In the genomic region with DNA sequence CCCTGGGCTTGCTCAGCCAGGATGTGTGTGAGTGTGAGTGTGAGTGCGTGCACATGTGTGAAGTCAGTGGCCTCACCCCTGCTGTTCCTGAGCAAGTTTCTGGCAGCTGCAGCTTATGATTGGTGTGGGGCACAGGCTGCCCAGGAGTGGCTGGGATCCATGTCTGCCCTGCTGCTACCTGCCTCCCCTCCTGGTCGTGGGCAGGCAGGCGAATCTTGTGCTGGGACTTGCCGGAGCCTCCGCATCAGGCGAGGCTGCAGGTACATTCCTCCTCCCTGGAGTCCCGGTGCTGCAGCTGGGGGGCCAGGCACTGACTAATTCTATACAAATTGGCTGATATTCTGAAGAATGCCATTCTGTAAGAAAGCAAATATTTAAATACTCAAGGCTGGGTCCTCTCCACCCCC, we compare ENCODE assay signal across 22 cellular contexts.
A peak's percentile ranks its signal among the peaks of the same experiment; 100 is the strongest.
DNase-seq lines count a peak whose midpoint lies in the region; ATAC-seq, FAIRE-seq and TF ChIP-seq lines count a peak whose summit lies in the region.
"Had no signal": no experiment of that assay in that cellular context is flagged by ENCODE, and none has a peak within 500 bp of the region (broad histone marks: within the 10 kb centered on the region; RNA-seq: fewer than 3 reads in every experiment).

No MANE protein-coding gene starts in this region.

- TF ChIP-seq RAD21 in A549 (conservative IDR thresholded peaks at IDR 0.05 in 1 of 2, IDR thresholded peaks at IDR 0.05 in 1 of 2) = no peak

- POLR2A ChIA-PET in A549 (lab: Yijun Ruan, JAX) (no interaction called here), Panc1 (lab: Charles Lee) (no interaction called here)

- ATAC-seq in A549 = peak; percentile 49 to 57; a peak in 5 of 6 replicates
- ATAC-seq in GM23338 = peak; percentile 30
- ATAC-seq in Panc1 = peak; percentile 50
- no peak for ATAC-seq in HG02759 (IDR thresholded peaks at IDR 0.05; ENCODE audit: unreplicated experiment)
- ATAC-seq: gastrocnemius medialis had no signal

- H3K27me3 ChIP-seq in GM23338 (ENCODE audit: insufficient read depth) (no peaks in the 10 kb centered on the region), Panc1 (ENCODE audit: control insufficient read depth, insufficient read depth, low read length) (no peaks in the 10 kb centered on the region), keratinocyte (ENCODE audit: control insufficient read depth, extremely low read depth, insufficient read depth, low read length) (peaks cover 14% of the 10 kb centered on the region)
- H3K27me3 ChIP-seq: adrenal gland, cardiac muscle cell, SJSA1, testis had no signal

- H3K36me3 ChIP-seq in GM23338 (ENCODE audit: insufficient read depth) (no peaks in the 10 kb centered on the region), Panc1 (ENCODE audit: control insufficient read depth, insufficient read depth, low read length) (no peaks in the 10 kb centered on the region), keratinocyte (ENCODE audit: control insufficient read depth in 2 of 2, extremely low read depth in 1 of 2, insufficient read depth in 2 of 2, low read length in 2 of 2) (no peaks in the 10 kb centered on the region)
- H3K36me3 ChIP-seq: adrenal gland, cardiac muscle cell, gastrocnemius medialis, SJSA1 had no signal

- H2AFZ ChIP-seq in GM23338 (no peak overlapping the region), keratinocyte (ENCODE audit: control insufficient read depth, low read length) (no peak overlapping the region)

- no peaks in the 10 kb centered on the region for H3K9me2 ChIP-seq in GM23338 (ENCODE audit: insufficient read depth)

- TF ChIP-seq EP300 in A549 (IDR thresholded peaks at IDR 0.05) = no peak

- in situ Hi-C loops in Panc1 (cut with HindIII; ENCODE audit: low pct_unique_long_range_greater_than_20kb, low sequenced_read_pairs) = no loop called here

- no TSS peak for BruUV-seq in Panc1 (replicated peaks; lab: Mats Ljungman, UMichigan)

- dilution Hi-C loops in keratinocyte (cut with MboI; ENCODE audit: extremely low pct_ligation_motif_present, low sequenced_read_pairs) = no loop called here

- H3K4me3 ChIP-seq in A549 (no peak overlapping the region), GM23338 (no peak overlapping the region), Panc1 (ENCODE audit: low read depth in 2 of 2, low read length in 2 of 2) (no peak overlapping the region), keratinocyte (ENCODE audit: control insufficient read depth in 2 of 3, extremely low read depth in 1 of 3, insufficient read depth in 2 of 3, low read depth in 1 of 3, low read length in 3 of 3) (no peak overlapping the region)
- H3K4me3 ChIP-seq: adrenal gland, cardiac muscle cell, gastrocnemius medialis, SJSA1, testis had no signal

- CTCF ChIA-PET in A549 (lab: Yijun Ruan, JAX) (interaction anchor here (2.0 kb wide), 1 partner anchor 47 kb away, joined by 9 read pairs; no protein-coding TSS in a partner anchor), Panc1 (lab: Charles Lee) (no interaction called here)

- TF ChIP-seq POLR2A in A549 (IDR thresholded peaks at IDR 0.05; ENCODE audit: low read length) = no peak

- H3K9me1 ChIP-seq in keratinocyte (ENCODE audit: control insufficient read depth, extremely low read depth, insufficient read depth, low read length) = peaks cover 2% of the 10 kb centered on the region

- intact Hi-C loops in Panc1 (cut with micrococcal nuclease; ENCODE audit: unreplicated experiment) = no loop called here

- no peak overlapping the region for H3K4me3 Mint-ChIP-seq in GM23338
- H3K4me3 Mint-ChIP-seq: nephron progenitor cell had no signal

- H3K4me1 Mint-ChIP-seq in GM23338 = peaks cover 14% of the 10 kb centered on the region
- H3K4me1 Mint-ChIP-seq: nephron progenitor cell had no signal

- FAIRE-seq in A549 (lab: Jason Lieb, UNC) (no peak), keratinocyte (lab: Jason Lieb, UNC) (peak; percentile 53)
- FAIRE-seq: kidney had no signal

- no peaks in the 10 kb centered on the region for H3K36me3 Mint-ChIP-seq in GM23338 (ENCODE audit: low read depth)

- H3K9me3 ChIP-seq in A549 (no peaks in the 10 kb centered on the region), Panc1 (ENCODE audit: control insufficient read depth, insufficient read depth, low read depth, low read length) (no peaks in the 10 kb centered on the region), keratinocyte (ENCODE audit: control insufficient read depth, low read depth, low read length) (no peaks in the 10 kb centered on the region)
- H3K9me3 ChIP-seq: adrenal gland, gastrocnemius medialis, SJSA1, testis had no signal

- TF ChIP-seq CTCF in A549 (IDR thresholded peaks at IDR 0.05) = no peak
- no peak for TF ChIP-seq CTCF in GM23338 (conservative IDR thresholded peaks at IDR 0.05; ENCODE audit: low read depth in 2 of 2)
- no peak for TF ChIP-seq CTCF in Panc1 (IDR thresholded peaks at IDR 0.05)
- TF ChIP-seq CTCF in keratinocyte (optimal IDR thresholded peaks at IDR 0.05 in 1 of 3, IDR thresholded peaks at IDR 0.05 in 1 of 3, conservative IDR thresholded peaks at IDR 0.05 in 1 of 3; ENCODE audit: extremely low read depth in 1 of 3, insufficient read depth in 2 of 3, low read length in 3 of 3) = no peak

- H3K27ac Mint-ChIP-seq in GM23338 = no peak overlapping the region
- H3K27ac Mint-ChIP-seq: nephron progenitor cell had no signal

- H4K20me1 ChIP-seq in GM23338 (replicated peaks; ENCODE audit: insufficient read depth) = no peaks in the 10 kb centered on the region
- no peaks in the 10 kb centered on the region for H4K20me1 ChIP-seq in keratinocyte (ENCODE audit: control insufficient read depth, extremely low read depth, insufficient read depth, low read length)

- no peak overlapping the region for H3K9ac ChIP-seq in keratinocyte (ENCODE audit: control insufficient read depth, extremely low read depth, insufficient read depth, low read length)

- H3F3A ChIP-seq in GM23338 (replicated peaks; ENCODE audit: low read depth) = no peaks in the 10 kb centered on the region

- peak; percentile 34 to 36 for DNase-seq in A549 (ENCODE audit: low read depth in 1 of 2, low spot score in 1 of 2)
- peak; percentile 24 for DNase-seq in GM23338 (ENCODE audit: low spot score)
- no peak for DNase-seq in Panc1 (ENCODE audit: low read depth, low spot score)
- no peak for DNase-seq in keratinocyte (ENCODE audit: low read depth, low spot score)
- DNase-seq in cerebellum (ENCODE audit: low spot score) = no peak
- DNase-seq in pons (ENCODE audit: low spot score) = no peak
- no peak for DNase-seq in activated CD8-positive, alpha-beta memory T cell treated with anti-CD3 and anti-CD28 coated beads, Interleukin-2, amount 50 U/mL, for 48 hours
- DNase-seq: activated gamma-delta T cell treated with Interleukin-2 at 50 U/mL for 16 hours, adrenal gland, DND-41, gastrocnemius medialis, kidney, midbrain, NCI-H1048, NCI-H526 treated with DMSO at 0.1 percent for 48 hours, nephron progenitor cell, OCI-M1, T-helper 2 cell, testis had no signal

- H3K4me1 ChIP-seq in A549 = peaks cover 23% of the 10 kb centered on the region
- H3K4me1 ChIP-seq in GM23338 (ENCODE audit: insufficient read depth) = peaks cover 9% of the 10 kb centered on the region; the same call in 1 of the 2 replicates
- H3K4me1 ChIP-seq in Panc1 (ENCODE audit: control insufficient read depth, insufficient read depth, low read length) = peaks cover 17% of the 10 kb centered on the region
- H3K4me1 ChIP-seq in keratinocyte (ENCODE audit: control insufficient read depth, extremely low read depth, insufficient read depth, low read length) = peaks cover 25% of the 10 kb centered on the region
- H3K4me1 ChIP-seq: gastrocnemius medialis, testis had no signal

- peaks cover 9% of the 10 kb centered on the region for H3K27me3 Mint-ChIP-seq in GM23338 (ENCODE audit: insufficient read depth, low read depth, poor library complexity)

- H3K4me2 ChIP-seq in A549 (peak overlapping the region; percentile 63), GM23338 (no peak overlapping the region), keratinocyte (ENCODE audit: control insufficient read depth, extremely low read depth, insufficient read depth, low read depth, low read length) (no peak overlapping the region)

- H3K27ac ChIP-seq in A549 (peak overlapping the region in 1 of 2 experiments; percentile 69; a peak in 2 of 6 replicates), GM23338 (ENCODE audit: low read depth) (no peak overlapping the region), Panc1 (ENCODE audit: low read length) (no peak overlapping the region), keratinocyte (ENCODE audit: control insufficient read depth, insufficient read depth, low read length) (no peak overlapping the region)
- H3K27ac ChIP-seq: cardiac muscle cell, gastrocnemius medialis, SJSA1, testis had no signal

- 0 out of 3 replicates have a peak, but pooled peaks cover 4% of the 10 kb centered on the region for H3K9me3 Mint-ChIP-seq in GM23338
- H3K9me3 Mint-ChIP-seq: nephron progenitor cell had no signal

- 42% methylated on average over 2 of the region's 7 CpGs for WGBS in A549 (ENCODE audit: missing lambda C conversion rate)

- no peaks in the 10 kb centered on the region for H3K79me2 ChIP-seq in GM23338 (replicated peaks; ENCODE audit: insufficient read depth)
- H3K79me2 ChIP-seq in keratinocyte (ENCODE audit: control insufficient read depth, insufficient read depth, low read length) = no peaks in the 10 kb centered on the region

TF ChIP-seq in A549, 52 proteins besides CTCF, POLR2A, EP300 and RAD21 (continues in another document):
- TF ChIP-seq EHF (CRISPR knock-in tag; IDR thresholded peaks at IDR 0.05) (no peak), POLR2AphosphoS2 (conservative IDR thresholded peaks at IDR 0.05; ENCODE audit: low read length) (no peak), JUNB (IDR thresholded peaks at IDR 0.05) (no peak), FOXS1 (CRISPR knock-in tag; IDR thresholded peaks at IDR 0.05) (no peak), MAFK (IDR thresholded peaks at IDR 0.05; ENCODE audit: partially characterized antibody) (no peak), NPAS2 (CRISPR knock-in tag; IDR thresholded peaks at IDR 0.05; ENCODE audit: borderline replicate concordance) (no peak), CBX8 (IDR thresholded peaks at IDR 0.05) (no peak), HDAC2 (IDR thresholded peaks at IDR 0.05) (no peak)

Comparison
In these comparisons a context has a peak if more than half of its experiments do, and no peak if none do; other contexts are left out.
1. DNase-seq: peak in A549 (2 of 2) and GM23338 (single experiment); none in Panc1 (single experiment), keratinocyte (single experiment), cerebellum (single experiment), pons (single experiment) and activated CD8-positive, alpha-beta memory T cell treated with anti-CD3 and anti-CD28 coated beads, Interleukin-2, amount 50 U/mL, for 48 hours (single experiment).